Comparison of ENCODE assay signal across 23 cellular contexts in genomic region chr18:54710519-54711281, GRCh38.
"Had no signal": no experiment of that assay in that cellular context is flagged by ENCODE, and none has a peak within 500 bp of the region (broad histone marks: within the 10 kb centered on the region; RNA-seq: fewer than 3 reads in every experiment).

No MANE protein-coding gene starts in this region.

- H2AFZ ChIP-seq: hepatocyte had no signal

- H3K27ac ChIP-seq: colonic mucosa, esophagus muscularis mucosa, gastroesophageal sphincter, heart left ventricle, hepatocyte, left lung, lower lobe of right lung had no signal

- DNase-seq: colonic mucosa; cortex of kidney; effector CD8-positive, alpha-beta T cell; effector memory CD8-positive, alpha-beta T cell; endodermal cell; foreskin keratinocyte; heart left ventricle; hypothalamus; immature natural killer cell; islet precursor cell; kidney; kidney glomerular epithelial cell; left lung; left ventricle myocardium superior; lower lobe of right lung; mesendoderm; midbrain; naive B cell had no signal

- H3K4me1 ChIP-seq: colonic mucosa, esophagus muscularis mucosa, gastroesophageal sphincter, heart left ventricle, left lung, lower lobe of right lung had no signal

- H3K36me3 Mint-ChIP-seq: immature natural killer cell, memory B cell, naive B cell had no signal

- H3K4me3 Mint-ChIP-seq: dendritic cell treated with granulocyte-macrophage colony-stimulating factor and Interleukin-4, amounts not matched to agents 40 ng/mL and 50 ng/mL, for 4 days; effector memory CD8-positive, alpha-beta T cell; endodermal cell; immature natural killer cell; memory B cell; naive B cell had no signal

- H3K79me2 ChIP-seq: hepatocyte had no signal

- H3K9me3 ChIP-seq: colonic mucosa, esophagus muscularis mucosa, gastroesophageal sphincter, left lung, lower lobe of right lung had no signal

- H3K27me3 ChIP-seq: colonic mucosa, esophagus muscularis mucosa, foreskin keratinocyte, hepatocyte had no signal

- H3K36me3 ChIP-seq: colonic mucosa, esophagus muscularis mucosa, gastroesophageal sphincter, heart left ventricle, left lung, lower lobe of right lung had no signal

- H3K9me3 Mint-ChIP-seq: dendritic cell treated with granulocyte-macrophage colony-stimulating factor and Interleukin-4, amounts not matched to agents 40 ng/mL and 50 ng/mL, for 4 days; effector memory CD8-positive, alpha-beta T cell; immature natural killer cell had no signal

- ATAC-seq: effector memory CD8-positive, alpha-beta T cell; foreskin keratinocyte; gastroesophageal sphincter; heart left ventricle; left lung; left ventricle myocardium superior; lower lobe of right lung had no signal

- H3K4me2 ChIP-seq: hepatocyte had no signal

- H3K4me3 ChIP-seq: colonic mucosa, esophagus muscularis mucosa, gastroesophageal sphincter, heart left ventricle, hepatocyte, left lung, lower lobe of right lung had no signal

- H3K27ac Mint-ChIP-seq: dendritic cell treated with granulocyte-macrophage colony-stimulating factor and Interleukin-4, amounts not matched to agents 40 ng/mL and 50 ng/mL, for 4 days; effector memory CD8-positive, alpha-beta T cell; endodermal cell; immature natural killer cell; memory B cell had no signal

- H3K4me1 Mint-ChIP-seq: endodermal cell, memory B cell, naive B cell had no signal
